ENCODE assay signal across 1 cellular context in genomic region chr21:45279446-45280177, GRCh38.
TF ChIP-seq lines count a peak whose summit lies in the region.

No MANE protein-coding gene starts in this region.

TF ChIP-seq in WTC11, 78 proteins besides CTCF, POLR2A, EP300 and RAD21 (continued from another document):
- TF ChIP-seq STAT6 (CRISPR knock-in tag; conservative IDR thresholded peaks at IDR 0.05; ENCODE audit: low read depth) (no peak), TCF7 (CRISPR knock-in tag; IDR thresholded peaks at IDR 0.05; ENCODE audit: low read depth) (no peak), TEAD4 (CRISPR knock-in tag; IDR thresholded peaks at IDR 0.05) (no peak), IRF2 (CRISPR knock-in tag; IDR thresholded peaks at IDR 0.05; ENCODE audit: borderline replicate concordance, low read depth) (no peak)
